ENCODE assay signal across 13 cellular contexts in the genomic region with DNA sequence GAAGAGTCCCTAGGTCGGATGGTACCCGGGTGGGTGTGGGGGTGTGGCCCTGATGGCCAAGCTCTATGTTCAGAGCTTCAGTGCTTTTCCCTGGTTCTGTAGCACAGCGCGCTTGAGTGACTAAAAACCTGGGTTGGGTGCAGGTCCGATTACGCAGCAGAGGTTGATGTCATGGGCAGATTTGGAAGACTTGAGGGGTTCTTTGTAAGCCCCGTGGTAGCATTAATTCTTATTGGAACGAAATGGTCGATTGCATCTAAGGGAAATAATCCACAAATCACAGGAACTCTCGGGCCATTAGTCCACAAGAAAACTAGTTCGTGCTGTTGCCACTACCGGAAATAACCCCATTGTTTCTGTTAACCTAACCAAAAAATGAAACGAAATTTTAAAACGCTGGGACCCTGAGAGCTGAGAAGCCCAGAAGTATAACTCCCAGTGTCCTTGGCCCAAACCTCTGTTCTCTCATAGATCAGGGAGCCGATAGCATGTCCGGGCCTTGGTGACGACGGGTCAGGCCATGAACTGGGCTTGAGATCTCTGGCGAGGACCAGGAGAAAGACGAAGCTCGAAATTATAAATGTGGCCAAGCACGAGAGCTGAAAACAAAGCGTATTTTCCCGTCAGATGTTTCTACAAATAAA. TPM values are rescaled to one million over a fixed set of nuclear protein-coding genes. Genes with fewer than 3 reads are reported as not detected.
DNase-seq lines count a peak whose midpoint lies in the region; ATAC-seq and TF ChIP-seq lines count a peak whose summit lies in the region.
"Had no signal": no experiment of that assay in that cellular context is flagged by ENCODE, and none has a peak within 500 bp of the region (broad histone marks: within the 10 kb centered on the region; RNA-seq: fewer than 3 reads in every experiment).

No MANE protein-coding gene starts in this region.

- peaks cover 0 to 34% (median 26%) of the 10 kb centered on the region in 7 donors for H3K9me3 Mint-ChIP-seq in CD14-positive monocyte

- H3K4me3 ChIP-seq in GM23248: peak overlapping the region; percentile 85
- H3K4me3 ChIP-seq in PC-9: no peak overlapping the region
- H3K4me3 ChIP-seq in gastroesophageal sphincter: peak overlapping the region in 1 of 2 donors; percentile 52
- peak overlapping the region in 2 of 3 donors; percentile 39 to 63 for H3K4me3 ChIP-seq in skeletal muscle tissue (ENCODE audit: low read length in 3 of 3)

- H3K9me2 ChIP-seq in GM23248 (ENCODE audit: insufficient read depth): no peaks in the 10 kb centered on the region
- H3K9me2 ChIP-seq in PC-9 (ENCODE audit: insufficient read depth): no peaks in the 10 kb centered on the region

- H4K20me1 ChIP-seq in GM23248 (ENCODE audit: insufficient read depth): no peaks in the 10 kb centered on the region
- no peaks in the 10 kb centered on the region for H4K20me1 ChIP-seq in PC-9 (ENCODE audit: insufficient read depth)

- H3K27me3 ChIP-seq in GM23248 (replicated peaks; ENCODE audit: insufficient read depth): no peaks in the 10 kb centered on the region
- peaks cover 18% of the 10 kb centered on the region; the same call in 1 of the 2 replicates for H3K27me3 ChIP-seq in PC-9 (ENCODE audit: insufficient read depth, low read depth)
- H3K27me3 ChIP-seq in gastroesophageal sphincter: peaks cover 100% of the 10 kb centered on the region
- H3K27me3 ChIP-seq in skeletal muscle tissue (ENCODE audit: control insufficient read depth in 3 of 3, insufficient read depth in 3 of 3, low read length in 3 of 3): peaks cover 12 to 71% (median 16%) of the 10 kb centered on the region in 3 donors

- intact Hi-C loops in PC-9 (cut with micrococcal nuclease; ENCODE audit: unreplicated experiment): no loop called here
- intact Hi-C loops in CD14-positive monocyte (cut with micrococcal nuclease): no loop called here

- H3K4me2 ChIP-seq in GM23248 (ENCODE audit: unreplicated experiment) (peak overlapping the region; percentile 93), PC-9 (peak overlapping the region; percentile 1; the same call in 1 of the 2 replicates)

- H3K36me3 Mint-ChIP-seq in CD14-positive monocyte: peaks cover 0 to 10% of the 10 kb centered on the region in 2 donors

- H3K4me1 ChIP-seq in GM23248 (ENCODE audit: insufficient read depth) (peaks cover 36% of the 10 kb centered on the region), PC-9 (replicated peaks; ENCODE audit: insufficient read depth) (no peaks in the 10 kb centered on the region), gastroesophageal sphincter (peaks cover 0 to 35% (median 15%) of the 10 kb centered on the region in 3 donors), skeletal muscle tissue (ENCODE audit: control insufficient read depth in 3 of 3, insufficient read depth in 3 of 3, low read length in 3 of 3) (peaks cover 19 to 34% (median 28%) of the 10 kb centered on the region in 3 donors)
- H3K4me1 ChIP-seq: parathyroid adenoma had no signal

- no peak overlapping the region for H3K27ac Mint-ChIP-seq in CD14-positive monocyte

- H3K9ac ChIP-seq in GM23248 (peak overlapping the region; percentile 97), skeletal muscle tissue (ENCODE audit: low read depth in 1 of 3, low read length in 3 of 3) (peak overlapping the region; percentile 30 to 61 (median 60))
- H3K9ac ChIP-seq: parathyroid adenoma had no signal

- H3K4me3 Mint-ChIP-seq in CD14-positive monocyte: peak overlapping the region in 1 of 2 donors; percentile 68

- H2AFZ ChIP-seq in GM23248 (peak overlapping the region; percentile 64), PC-9 (no peak overlapping the region)
- H2AFZ ChIP-seq: parathyroid adenoma had no signal

- CTCF ChIA-PET in PC-9 (lab: Charles Lee): no interaction called here
- CTCF ChIA-PET in RWPE1 (lab: Yijun Ruan, JAX): interaction anchor here (0.7 kb wide), 1 partner anchor 9 kb away, joined by 5 read pairs; no protein-coding TSS in a partner anchor

- H3K9me3 ChIP-seq in GM23248 (ENCODE audit: low read depth) (no peaks in the 10 kb centered on the region), PC-9 (ENCODE audit: insufficient read depth, low read depth) (no peaks in the 10 kb centered on the region), gastroesophageal sphincter (no peaks in the 10 kb centered on the region), skeletal muscle tissue (ENCODE audit: control insufficient read depth in 3 of 3, low read length in 3 of 3) (no peaks in the 10 kb centered on the region)

- 5 to 6% methylated on average over 24 of the region's 24 CpGs for WGBS in GM23248 (ENCODE audit: low coverage in 1 of 2, low lambda C conversion rate in 2 of 2, missing lambda C conversion rate in 2 of 2), 2 experiments
- 11 to 15% methylated on average over 13 to 16 of the region's 24 CpGs for WGBS in gastroesophageal sphincter (ENCODE audit: low coverage in 1 of 2), 2 donors

- no peaks in the 10 kb centered on the region for H3K36me3 ChIP-seq in GM23248 (ENCODE audit: low read depth)
- no peaks in the 10 kb centered on the region for H3K36me3 ChIP-seq in PC-9 (ENCODE audit: low read depth)
- no peaks in the 10 kb centered on the region for H3K36me3 ChIP-seq in gastroesophageal sphincter
- H3K36me3 ChIP-seq in skeletal muscle tissue (ENCODE audit: control insufficient read depth in 3 of 3, insufficient read depth in 3 of 3, low read length in 3 of 3): no peaks in the 10 kb centered on the region

- no peak for TF ChIP-seq POLR2A in gastroesophageal sphincter (IDR thresholded peaks at IDR 0.05)

- ATAC-seq in gastroesophageal sphincter: no peak
- ATAC-seq in HG03521 (IDR thresholded peaks at IDR 0.05; ENCODE audit: unreplicated experiment): no peak
- no peak for ATAC-seq in HG03342 (IDR thresholded peaks at IDR 0.05; ENCODE audit: unreplicated experiment)

- no peak for TF ChIP-seq EP300 in gastroesophageal sphincter (IDR thresholded peaks at IDR 0.05)

- peaks cover 31% of the 10 kb centered on the region for H3K4me1 Mint-ChIP-seq in CD14-positive monocyte

- POLR2A ChIA-PET in PC-9 (lab: Charles Lee; ENCODE audit: unreplicated experiment): interaction anchor here (0.7 kb wide), 1 partner anchor 1192 kb away, joined by 5 read pairs; no protein-coding TSS in a partner anchor
- POLR2A ChIA-PET in RWPE1 (lab: Yijun Ruan, JAX; ENCODE audit: low non-redundant PET): no interaction called here

- DNase-seq in GM23248 (peak; percentile 77), PC-9 (no peak), CD14-positive monocyte (ENCODE audit: low spot score) (no peak), RWPE1 (ENCODE audit: low spot score) (no peak)
- DNase-seq: activated CD4-positive, alpha-beta T cell treated with anti-CD3 and anti-CD28 coated beads, Interleukin-2, amount 50 U/mL, for 1 hour; DMS153 had no signal

- no TSS peak for BruUV-seq in PC-9 (replicated peaks; lab: Mats Ljungman, UMichigan)

- H3K27me3 Mint-ChIP-seq in CD14-positive monocyte (ENCODE audit: low read depth in 3 of 3): peaks cover 93 to 100% (median 94%) of the 10 kb centered on the region in 3 donors

- H3K27ac ChIP-seq in GM23248 (peak overlapping the region; percentile 96), PC-9 (no peak overlapping the region), gastroesophageal sphincter (peak overlapping the region in 3 of 4 donors; percentile 50 to 59 (median 59)), skeletal muscle tissue (ENCODE audit: low read depth, low read length) (peak overlapping the region; percentile 76), RWPE1 (no peak overlapping the region)
- H3K27ac ChIP-seq: epithelial cell of prostate, parathyroid adenoma had no signal

- in situ Hi-C loops in GM23248 (cut with MboI): no loop called here

- H3F3A ChIP-seq in GM23248 (ENCODE audit: insufficient read depth) (peaks cover 44% of the 10 kb centered on the region), PC-9 (ENCODE audit: insufficient read depth, low read depth) (no peaks in the 10 kb centered on the region)

- H3K79me2 ChIP-seq in GM23248 (ENCODE audit: insufficient read depth) (peaks cover 98% of the 10 kb centered on the region), PC-9 (ENCODE audit: low read depth) (no peaks in the 10 kb centered on the region)
- H3K79me2 ChIP-seq: parathyroid adenoma had no signal

- TF ChIP-seq CTCF in PC-9 (conservative IDR thresholded peaks at IDR 0.05) (no peak), gastroesophageal sphincter (IDR thresholded peaks at IDR 0.05) (no peak), CD14-positive monocyte (IDR thresholded peaks at IDR 0.05) (no peak), RWPE1 (conservative IDR thresholded peaks at IDR 0.05; ENCODE audit: low read depth) (no peak)

RNA-seq across cellular contexts. Expression of a gene that starts 9.1 kb away (rescaled TPM):
- 23.4 and 27.8 TPM in 2 replicates for total RNA-seq in GM23248 (2014; rRNA removed; shearing (Covaris generic))
- 18.0 and 19.7 TPM in 2 replicates for polyA plus RNA-seq in GM23248 (2016; fragmentation: Nextera tagmentation; extraction: Ambion mirVana)
- 0.39 and 0.50 TPM in 2 replicates for total RNA-seq in PC-9 (2021)
- total RNA-seq in gastroesophageal sphincter: 1 to 10 TPM; 2.3 to 6.9 (median 3.4) TPM
- total RNA-seq in skeletal muscle tissue: 18.8 TPM
- polyA plus RNA-seq in CD14-positive monocyte: not detected

RNA-seq across cellular contexts. Expression of a gene that starts 12.7 kb away (rescaled TPM):
- 2.5 and 7.8 TPM in 2 replicates for total RNA-seq in GM23248 (2014; rRNA removed; shearing (Covaris generic))
- 0.54 and 1.4 TPM in 2 replicates for polyA plus RNA-seq in GM23248 (2016; fragmentation: Nextera tagmentation; extraction: Ambion mirVana)
- not detected in 2 replicates for total RNA-seq in PC-9 (2021)
- 1 to 10 TPM in 2 of 4 donors, under 1 TPM in 1, not detected in 1; 0.69 to 3.6 (median 1.3) TPM for total RNA-seq in gastroesophageal sphincter
- 1.0 TPM for total RNA-seq in skeletal muscle tissue
- not detected for polyA plus RNA-seq in CD14-positive monocyte
- total RNA-seq: NCI-H460 had no signal

RNA-seq across cellular contexts. Expression of a gene that starts 16.1 kb away (rescaled TPM):
- 4.2 and 7.0 TPM in 2 replicates for total RNA-seq in GM23248 (2014; rRNA removed; shearing (Covaris generic))
- polyA plus RNA-seq in GM23248 (2016; fragmentation: Nextera tagmentation; extraction: Ambion mirVana) (5.7 and 7.2 TPM in 2 replicates), CD14-positive monocyte (not detected)
- total RNA-seq in PC-9 (2021) (not detected in 2 replicates), gastroesophageal sphincter (1 to 10 TPM in 2 of 4 donors, under 1 TPM in 2; 0.47 to 2.9 (median 1.2) TPM), skeletal muscle tissue (5.7 TPM)
- total RNA-seq: NCI-H460 had no signal

RNA-seq across cellular contexts. Expression of a gene that starts 18.5 kb away (rescaled TPM):
- total RNA-seq in GM23248 (2014; rRNA removed; shearing (Covaris generic)): 3.2 and 5.2 TPM in 2 replicates
- polyA plus RNA-seq in GM23248 (2016; fragmentation: Nextera tagmentation; extraction: Ambion mirVana) (1.9 and 2.3 TPM in 2 replicates), CD14-positive monocyte (not detected)
- total RNA-seq in PC-9 (2021) (not detected in 2 replicates), gastroesophageal sphincter (1 to 10 TPM; 1.8 to 2.7 (median 2.2) TPM), skeletal muscle tissue (4.2 TPM)
- total RNA-seq: NCI-H460 had no signal

RNA-seq across cellular contexts. Expression of a gene that starts 22.1 kb away (rescaled TPM):
- total RNA-seq in GM23248 (2014; rRNA removed; shearing (Covaris generic)): 17.2 and 23.5 TPM in 2 replicates
- polyA plus RNA-seq in GM23248 (2016; fragmentation: Nextera tagmentation; extraction: Ambion mirVana): 10.9 and 16.0 TPM in 2 replicates
- not detected in 2 replicates for total RNA-seq in PC-9 (2021)
- under 1 TPM in 3 of 4 donors, not detected in 1; 0.31 to 0.67 (median 0.52) TPM for total RNA-seq in gastroesophageal sphincter
- total RNA-seq in skeletal muscle tissue: 0.52 TPM
- polyA plus RNA-seq in CD14-positive monocyte: not detected

Comparison
In these comparisons a context has a peak if more than half of its experiments do, and no peak if none do; other contexts are left out.
1. H3K27ac ChIP-seq: peak in GM23248 (single experiment), gastroesophageal sphincter (3 of 4) and skeletal muscle tissue (single experiment); none in PC-9 (single experiment) and RWPE1 (single experiment).